ENCODE assay signal across 1 cellular context in genomic region chr18:69880083-69880482, GRCh38.
TF ChIP-seq lines count a peak whose summit lies in the region.

No MANE protein-coding gene starts in this region.

TF ChIP-seq in WTC11, 78 proteins besides CTCF, POLR2A, EP300 and RAD21 (continued from another document):
- TF ChIP-seq ZNF532 (CRISPR knock-in tag; IDR thresholded peaks at IDR 0.05; ENCODE audit: borderline replicate concordance) (no peak), NR1H2 (CRISPR knock-in tag; IDR thresholded peaks at IDR 0.05) (no peak)
